In the genomic region with DNA sequence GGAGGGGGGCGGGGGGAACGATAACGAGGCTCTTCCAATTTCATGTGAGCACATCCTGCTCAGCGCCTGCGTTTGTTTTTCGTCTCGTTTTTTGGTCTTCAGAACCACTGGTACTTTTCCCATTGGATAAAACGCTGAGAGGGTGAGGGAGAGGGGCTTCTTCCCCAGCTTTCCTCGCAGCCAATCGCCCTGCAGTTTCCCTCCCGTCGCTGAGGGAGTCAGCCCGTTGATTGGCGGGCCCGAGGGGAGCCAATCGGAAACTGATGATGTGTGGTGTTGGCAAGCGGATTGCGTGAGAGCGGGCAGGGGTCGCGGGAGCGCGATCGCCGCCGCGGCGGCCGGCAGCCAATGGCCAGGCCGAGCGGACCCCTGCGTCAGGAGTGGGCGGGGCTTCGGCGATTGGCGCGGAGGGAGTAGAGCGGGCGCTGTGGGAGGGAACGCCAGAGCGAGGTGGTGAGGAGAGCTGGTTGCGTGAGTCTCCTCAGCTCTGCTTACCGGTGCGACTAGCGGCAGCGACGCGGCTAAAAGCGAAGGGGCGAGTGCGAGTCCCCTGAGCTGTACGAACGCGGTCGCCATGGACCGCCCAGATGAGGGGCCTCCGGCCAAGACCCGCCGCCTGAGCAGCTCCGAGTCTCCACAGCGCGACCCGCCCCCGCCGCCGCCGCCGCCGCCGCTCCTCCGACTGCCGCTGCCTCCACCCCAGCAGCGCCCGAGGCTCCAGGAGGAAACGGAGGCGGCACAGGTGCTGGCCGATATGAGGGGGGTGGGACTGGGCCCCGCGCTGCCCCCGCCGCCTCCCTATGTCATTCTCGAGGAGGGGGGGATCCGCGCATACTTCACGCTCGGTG, we compare ENCODE assay signal across 8 cellular contexts. TPM values are rescaled to one million over a fixed set of nuclear protein-coding genes. Genes with fewer than 3 reads are reported as not detected.
DNase-seq lines count a peak whose midpoint lies in the region; ATAC-seq, FAIRE-seq and TF ChIP-seq lines count a peak whose summit lies in the region.

A gene (plus strand): TSS at position 443 of the 848 bp plus-strand sequence. CDS start 132 bp downstream, at position 575.

- H3K27me3 Mint-ChIP-seq in T-cell (peaks cover 0 to 18% of the 10 kb centered on the region in 2 donors), type B pancreatic cell (no peaks in the 10 kb centered on the region)

- no peaks in the 10 kb centered on the region for H3K9me3 ChIP-seq in heart left ventricle

- CTCF ChIA-PET in T-cell (lab: Charles Lee), result interaction anchor here in 1 of 2 donors (0.6 to 1.0 kb wide), 2 partner anchors 10 to 1975 kb away, joined by 4 to 6 read pairs; no protein-coding TSS in a partner anchor

- peaks cover 39 to 55% (median 45%) of the 10 kb centered on the region in 3 donors for H3K4me1 Mint-ChIP-seq in T-cell
- H3K4me1 Mint-ChIP-seq in type B pancreatic cell (ENCODE audit: unreplicated experiment), result peaks cover 27% of the 10 kb centered on the region

- peaks cover 0 to 26% (median 1%) of the 10 kb centered on the region in 12 donors for H3K4me1 ChIP-seq in heart left ventricle

- WGBS in adipose tissue, 3 donors, result 0 to 31% (median 1%) methylated on average over 33 to 81 of the region's 86 CpGs
- WGBS in heart left ventricle, 4 donors, result 0 to 49% (median 22%) methylated on average over 31 to 85 of the region's 86 CpGs

- POLR2A ChIA-PET in T-cell (lab: Charles Lee), result interaction anchor here (0.6 to 1.5 kb wide), 7 partner anchors 10 to 376 kb away, joined by 3 to 21 read pairs (median 5); a partner anchor contains a TSS

- TF ChIP-seq POLR2A in GM12891 (IDR thresholded peaks at IDR 0.05; ENCODE audit: low read depth, low read length), result peak; percentile 99
- peak; percentile 97 to 99 for TF ChIP-seq POLR2A in heart left ventricle (IDR thresholded peaks at IDR 0.05)

- TF ChIP-seq CTCF in heart left ventricle (IDR thresholded peaks at IDR 0.05) (no peak), type B pancreatic cell (conservative IDR thresholded peaks at IDR 0.05) (no peak)

- H3K4me3 Mint-ChIP-seq in T-cell (peak within 1 kb of the TSS; percentile 84 to 90 (median 89)), type B pancreatic cell (peak within 1 kb of the TSS; percentile 95)

- H3K4me3 ChIP-seq in heart left ventricle, result peak within 1 kb of the TSS; percentile 41 to 98 (median 81)

- ATAC-seq in HG02840 (IDR thresholded peaks at IDR 0.05; ENCODE audit: low FRiP score, unreplicated experiment), result peak; percentile 87
- peak; percentile 85 to 91 (median 89) for ATAC-seq in T-cell (replicated peaks in 1 of 4)
- ATAC-seq in heart left ventricle, result peak; percentile 93 to 96 (median 94)

- H3K36me3 ChIP-seq in heart left ventricle, result peaks cover 0 to 28% (median 7%) of the 10 kb centered on the region in 9 donors

- H3K36me3 Mint-ChIP-seq in T-cell (peaks cover 17% of the 10 kb centered on the region), type B pancreatic cell (peaks cover 13% of the 10 kb centered on the region)

- intact Hi-C loops in heart left ventricle (cut with DNase I), result loop anchor here in 1 of 10 donors (10.0 kb wide), 1 partner anchor 143 kb away; a partner anchor contains a TSS

- FAIRE-seq in GM12891 (lab: Jason Lieb, UNC), result peak; percentile 100

- H3K27ac ChIP-seq in adipose tissue (ENCODE audit: low read depth, low read length) (no peak within 1 kb of the TSS), heart left ventricle (peak within 1 kb of the TSS; percentile 73 to 94 (median 86))

- H3K9me3 Mint-ChIP-seq in T-cell (no peaks in the 10 kb centered on the region), type B pancreatic cell (no peaks in the 10 kb centered on the region)

- H3K27ac Mint-ChIP-seq in T-cell, result peak within 1 kb of the TSS; percentile 97
- peak within 1 kb of the TSS; percentile 97 for H3K27ac Mint-ChIP-seq in type B pancreatic cell

- peaks cover 0 to 5% (median 0%) of the 10 kb centered on the region in 9 donors for H3K27me3 ChIP-seq in heart left ventricle

- peak; percentile 87 for DNase-seq in GM12891 (ENCODE audit: insufficient read length, low spot score)
- peak; percentile 88 for DNase-seq in NCI-H1436 treated with DMSO at 0.1 percent for 48 hours (lab: John Stamatoyannopoulos, UW)
- DNase-seq in T-cell, result peak; percentile 81 to 97 (median 93)
- peak; percentile 94 to 96 (median 95) for DNase-seq in heart left ventricle
- DNase-seq in pons (ENCODE audit: low spot score), result peak; percentile 95
- peak; percentile 93 for DNase-seq in type B pancreatic cell (ENCODE audit: extremely low spot score, unreplicated experiment)

TF ChIP-seq in GM12891, 5 proteins besides CTCF, POLR2A, EP300 and RAD21:
- TF ChIP-seq POU2F2 (IDR thresholded peaks at IDR 0.05; ENCODE audit: low read depth, low read length) (peak; percentile 86), TAF1 (IDR thresholded peaks at IDR 0.05; ENCODE audit: low read depth, low read length) (peak; percentile 87), PAX5 (IDR thresholded peaks at IDR 0.05; ENCODE audit: insufficient read depth, low read length, severe bottlenecking) (no peak), POLR2AphosphoS5 (IDR thresholded peaks at IDR 0.05; ENCODE audit: low read depth, low read length) (peak; percentile 99), SPI1 (IDR thresholded peaks at IDR 0.05; ENCODE audit: low read depth, low read length) (no peak)

RNA-seq across cellular contexts. Expression of the gene that starts here (rescaled TPM):
- polyA plus RNA-seq in GM12891 (2012; ENCODE audit: low read depth, missing spikeins), result 38.1 TPM
- 100 to 1,000 TPM; 126 to 253 (median 141) TPM for total RNA-seq in T-cell
- 10 to 100 TPM; 32.1 to 77.2 (median 42.2) TPM for polyA plus RNA-seq in adipose tissue
- total RNA-seq in heart left ventricle, result 10 to 100 TPM; 17.7 to 72.0 (median 26.2) TPM
- 100 to 1,000 TPM in 1 of 2 donors, 10 to 100 TPM in 1; 29.7 to 167 TPM for polyA plus RNA-seq in heart left ventricle
- total RNA-seq in type B pancreatic cell (ENCODE audit: low replicate concordance), result 29.0 and 30.1 TPM in 2 replicates
